In genomic region chr11:44575288-44575672, GRCh38 we compare ENCODE assay signal across 1 cellular context.
TF ChIP-seq lines count a peak whose summit lies in the region.

No MANE protein-coding gene starts in this region.

TF ChIP-seq in GM23338, 12 proteins besides CTCF, POLR2A, EP300 and RAD21 (continued from another document):
- TF ChIP-seq REST (IDR thresholded peaks at IDR 0.05; ENCODE audit: unreplicated experiment) (no peak), EZH2phosphoT487 (IDR thresholded peaks at IDR 0.05; ENCODE audit: unreplicated experiment) (no peak), EZH2 (IDR thresholded peaks at IDR 0.05; ENCODE audit: low read depth, unreplicated experiment) (no peak), NANOG (IDR thresholded peaks at IDR 0.05; ENCODE audit: borderline replicate concordance) (no peak), ZNF114 (CRISPR knock-in tag; IDR thresholded peaks at IDR 0.05) (no peak)
